Comparison of ENCODE assay signal across 11 cellular contexts in the genomic region with DNA sequence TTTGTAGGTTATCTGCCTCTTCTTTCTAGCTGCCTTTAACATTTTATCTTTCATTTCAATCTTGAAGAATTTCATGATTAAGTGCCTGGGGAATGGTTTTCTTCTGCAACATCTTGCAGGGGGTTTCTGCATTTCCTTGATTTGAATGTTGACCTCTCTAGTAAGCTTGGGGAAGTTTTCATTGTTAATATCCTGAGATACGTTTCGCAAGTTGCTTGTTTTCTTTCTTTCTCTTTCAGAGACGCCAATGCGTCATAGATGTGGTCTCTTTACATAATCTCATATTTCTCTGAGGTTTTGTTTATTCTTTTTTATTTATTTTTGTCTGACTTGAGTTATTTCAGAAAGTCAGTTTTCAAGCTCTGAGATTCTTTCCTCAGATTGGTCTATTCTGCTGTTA.
"Had no signal": no experiment of that assay in that cellular context is flagged by ENCODE, and none has a peak within 500 bp of the region (broad histone marks: within the 10 kb centered on the region; RNA-seq: fewer than 3 reads in every experiment).

No MANE protein-coding gene starts in this region.

- H3K27me3 ChIP-seq: esophagus squamous epithelium, gastroesophageal sphincter had no signal

- H3K36me3 ChIP-seq: esophagus squamous epithelium, gastroesophageal sphincter had no signal

- DNase-seq: activated CD4-positive, CD25-positive, alpha-beta regulatory T cell; activated naive CD4-positive, alpha-beta T cell treated with anti-CD3 and anti-CD28 coated beads, Interleukin-2, amount 10 ng/mL, durations not matched to agents 7 days and 5 days; amniotic stem cell; esophagus squamous epithelium; kidney; left ventricle myocardium superior; nephron progenitor cell; stimulated activated CD4-positive, alpha-beta T cell treated with anti-CD3 and anti-CD28 coated beads, Interleukin-2, amount 100 ng/mL, for 48 hours; stimulated activated naive CD4-positive, alpha-beta T cell treated with Interleukin-2 at 50 U/mL for 16 hours; trophoblast cell had no signal

- H3K4me1 ChIP-seq: esophagus squamous epithelium, gastroesophageal sphincter had no signal

- H3K9me3 ChIP-seq: esophagus squamous epithelium had no signal

- H3K27ac ChIP-seq: esophagus squamous epithelium, gastroesophageal sphincter had no signal

- ATAC-seq: gastroesophageal sphincter, left ventricle myocardium superior had no signal

- FAIRE-seq: kidney had no signal

- H3K4me3 ChIP-seq: esophagus squamous epithelium, gastroesophageal sphincter had no signal
